In the genomic region with DNA sequence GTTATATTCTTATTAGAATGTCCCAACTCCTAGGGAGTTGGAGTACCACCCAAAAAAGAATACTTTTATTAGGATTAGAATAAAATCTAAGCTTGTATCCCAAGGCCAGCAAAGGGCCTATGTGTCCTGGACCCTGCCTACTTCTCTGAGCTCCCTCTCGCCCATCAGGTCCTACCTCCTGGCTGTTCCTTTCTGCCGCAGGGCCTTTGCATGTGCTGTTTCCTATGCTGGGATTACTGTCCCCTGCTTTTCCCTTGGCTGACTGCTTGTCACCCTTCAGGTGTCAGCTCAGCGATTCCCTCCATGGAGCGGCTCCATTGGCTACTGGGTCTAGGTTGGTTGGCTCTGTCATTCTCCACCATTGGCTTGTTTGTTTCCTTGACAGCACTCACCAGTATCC, we compare ENCODE assay signal across 18 cellular contexts. TPM values are rescaled to one million over a fixed set of nuclear protein-coding genes. Genes with fewer than 3 reads are reported as not detected.
A peak's percentile ranks its signal among the peaks of the same experiment; 100 is the strongest.
DNase-seq lines count a peak whose midpoint lies in the region; ATAC-seq and TF ChIP-seq lines count a peak whose summit lies in the region.
"Had no signal": no experiment of that assay in that cellular context is flagged by ENCODE, and none has a peak within 500 bp of the region (broad histone marks: within the 10 kb centered on the region; RNA-seq: fewer than 3 reads in every experiment).

No MANE protein-coding gene starts in this region.

- H3K27ac Mint-ChIP-seq in Caco-2 (ENCODE audit: unreplicated experiment) (peak overlapping the region; percentile 47), WTC11 (no peak overlapping the region), immature natural killer cell (peak overlapping the region in 4 of 6 donors; percentile 56 to 81 (median 74))
- H3K27ac Mint-ChIP-seq: GM23338 had no signal

- H3K4me3 ChIP-seq in Caco-2 (ENCODE audit: low read depth, low read length) = no peak overlapping the region
- H3K4me3 ChIP-seq in vagina = no peak overlapping the region
- H3K4me3 ChIP-seq: GM23338 had no signal

- no peaks in the 10 kb centered on the region for H3K9me3 Mint-ChIP-seq in Caco-2 (ENCODE audit: unreplicated experiment)
- H3K9me3 Mint-ChIP-seq in WTC11 = no peaks in the 10 kb centered on the region
- no peaks in the 10 kb centered on the region for H3K9me3 Mint-ChIP-seq in immature natural killer cell
- H3K9me3 Mint-ChIP-seq: GM23338, IgD-negative memory B cell had no signal

- TF ChIP-seq POLR2A in vagina (IDR thresholded peaks at IDR 0.05) = no peak

- H3K27me3 Mint-ChIP-seq in Caco-2 (ENCODE audit: insufficient read depth, unreplicated experiment) = no peaks in the 10 kb centered on the region
- no peaks in the 10 kb centered on the region; the same call in 1 of the 2 replicates for H3K27me3 Mint-ChIP-seq in WTC11 (ENCODE audit: low read depth)
- peaks cover 15 to 35% (median 21%) of the 10 kb centered on the region in 3 donors for H3K27me3 Mint-ChIP-seq in immature natural killer cell (ENCODE audit: low read depth in 3 of 3)

- TF ChIP-seq CTCF in Caco-2 (IDR thresholded peaks at IDR 0.05; ENCODE audit: insufficient read depth in 1 of 2, low read depth in 1 of 2, low read length in 1 of 2, severe bottlenecking in 1 of 2, unreplicated experiment in 1 of 2) = no peak
- TF ChIP-seq CTCF in WTC11 (IDR thresholded peaks at IDR 0.05) = no peak
- TF ChIP-seq CTCF in vagina (IDR thresholded peaks at IDR 0.05) = no peak

- H3K9me3 ChIP-seq in Caco-2 (no peaks in the 10 kb centered on the region), vagina (no peaks in the 10 kb centered on the region)

- DNase-seq in Caco-2 (no peak), WTC11 (ENCODE audit: low spot score) (no peak), immature natural killer cell (no peak), vagina (ENCODE audit: extremely low spot score in 2 of 2) (no peak), iPS-NIHi7 (ENCODE audit: extremely low spot score) (no peak), T-helper 2 cell (no peak)
- DNase-seq: Karpas-422, NCI-H1694, NCI-H2081, NCI-H2171, NCI-H524 had no signal

- H3K36me3 Mint-ChIP-seq in Caco-2 (ENCODE audit: insufficient read depth, unreplicated experiment) = no peaks in the 10 kb centered on the region
- no peaks in the 10 kb centered on the region for H3K36me3 Mint-ChIP-seq in WTC11
- no peaks in the 10 kb centered on the region for H3K36me3 Mint-ChIP-seq in immature natural killer cell
- H3K36me3 Mint-ChIP-seq: IgD-negative memory B cell had no signal

- intact Hi-C loops in Caco-2 (cut with micrococcal nuclease; ENCODE audit: unreplicated experiment) = loop anchor here (1.0 kb wide), 1 partner anchor 13 kb away; a partner anchor contains a TSS
- intact Hi-C loops in vagina (cut with DNase I) = no loop called here

- H3K36me3 ChIP-seq in Caco-2 (ENCODE audit: control insufficient read depth, insufficient read depth, low read length) (no peaks in the 10 kb centered on the region), vagina (no peaks in the 10 kb centered on the region)

- H3K4me1 ChIP-seq in Caco-2 = peaks cover 45% of the 10 kb centered on the region
- H3K4me1 ChIP-seq in vagina = peaks cover 21% of the 10 kb centered on the region

- BruUV-seq in Caco-2 (replicated peaks; lab: Mats Ljungman, UMichigan) = no TSS peak

- ATAC-seq in WTC11 = no peak
- ATAC-seq in GM18498 (IDR thresholded peaks at IDR 0.05; ENCODE audit: unreplicated experiment) = no peak
- ATAC-seq: GM23338, Panc1, SK-N-SH treated with all-trans-retinoic acid at 6 μM for 48 hours had no signal

- peaks cover 40% of the 10 kb centered on the region for H3K4me1 Mint-ChIP-seq in Caco-2 (ENCODE audit: low read depth, unreplicated experiment)
- H3K4me1 Mint-ChIP-seq in WTC11 = peaks cover 13% of the 10 kb centered on the region
- H3K4me1 Mint-ChIP-seq in immature natural killer cell = peaks cover 18 to 22% of the 10 kb centered on the region in 2 donors

- H3K27me3 ChIP-seq in Caco-2 (replicated peaks; ENCODE audit: control insufficient read depth, insufficient read depth, low read length) (no peaks in the 10 kb centered on the region), vagina (no peaks in the 10 kb centered on the region)

- peak overlapping the region; percentile 60 for H3K27ac ChIP-seq in vagina
- H3K27ac ChIP-seq: C4-2B had no signal

- POLR2A ChIA-PET in Caco-2 (lab: Charles Lee) (no interaction called here), WTC11 (lab: Charles Lee) (no interaction called here)

- CTCF ChIA-PET in Caco-2 (lab: Charles Lee) (interaction anchor here (1.1 to 3.7 kb wide), 4 partner anchors 14 to 222 kb away, joined by 3 to 21 read pairs (median 5); a partner anchor contains a TSS), WTC11 (lab: Charles Lee) (interaction anchor here (0.8 to 3.7 kb wide), 6 partner anchors 9 to 50 kb away, joined by 3 to 44 read pairs (median 4); a partner anchor contains a TSS)

- H3K4me3 Mint-ChIP-seq in Caco-2 (ENCODE audit: unreplicated experiment) = no peak overlapping the region
- H3K4me3 Mint-ChIP-seq in WTC11 = no peak overlapping the region
- peak overlapping the region in 1 of 5 donors; percentile 62 for H3K4me3 Mint-ChIP-seq in immature natural killer cell
- H3K4me3 Mint-ChIP-seq: GM23338, IgD-negative memory B cell had no signal

TF ChIP-seq in WTC11, 78 proteins besides CTCF, POLR2A, EP300 and RAD21:
- peak; percentile 61; the same call in 1 of the 2 replicates for TF ChIP-seq GTF2I (CRISPR knock-in tag; conservative IDR thresholded peaks at IDR 0.05)
- TF ChIP-seq, protein P1, sequence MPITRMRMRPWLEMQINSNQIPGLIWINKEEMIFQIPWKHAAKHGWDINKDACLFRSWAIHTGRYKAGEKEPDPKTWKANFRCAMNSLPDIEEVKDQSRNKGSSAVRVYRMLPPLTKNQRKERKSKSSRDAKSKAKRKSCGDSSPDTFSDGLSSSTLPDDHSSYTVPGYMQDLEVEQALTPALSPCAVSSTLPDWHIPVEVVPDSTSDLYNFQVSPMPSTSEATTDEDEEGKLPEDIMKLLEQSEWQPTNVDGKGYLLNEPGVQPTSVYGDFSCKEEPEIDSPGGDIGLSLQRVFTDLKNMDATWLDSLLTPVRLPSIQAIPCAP (CRISPR knock-in tag; IDR thresholded peaks at IDR 0.05) = no peak

RNA-seq across cellular contexts. Expression of a gene that starts 13.4 kb away (rescaled TPM):
- total RNA-seq in Caco-2 (2022) (8.9 and 10.2 TPM in 2 replicates), WTC11 (2021) (2.1 to 2.5 TPM (median 2.3 TPM) in 3 replicates), vagina (9.1 TPM)
- polyA plus RNA-seq in immature natural killer cell = under 1 TPM in 2 of 3 donors, not detected in 1; 0.21 to 0.45 TPM
- polyA plus RNA-seq: IgD-negative memory B cell had no signal

RNA-seq across cellular contexts. Expression of a gene that starts 38.8 kb away (rescaled TPM):
- total RNA-seq in Caco-2 (2022) = 0.70 and 2.5 TPM in 2 replicates
- 1.4 TPM in 1 of 3 replicates, not detected in the others for total RNA-seq in WTC11 (2021)
- not detected for polyA plus RNA-seq in immature natural killer cell
- not detected for total RNA-seq in vagina
- total RNA-seq: MCF 10A had no signal
- polyA plus RNA-seq: GM23338, IgD-negative memory B cell had no signal
